In the genomic region with DNA sequence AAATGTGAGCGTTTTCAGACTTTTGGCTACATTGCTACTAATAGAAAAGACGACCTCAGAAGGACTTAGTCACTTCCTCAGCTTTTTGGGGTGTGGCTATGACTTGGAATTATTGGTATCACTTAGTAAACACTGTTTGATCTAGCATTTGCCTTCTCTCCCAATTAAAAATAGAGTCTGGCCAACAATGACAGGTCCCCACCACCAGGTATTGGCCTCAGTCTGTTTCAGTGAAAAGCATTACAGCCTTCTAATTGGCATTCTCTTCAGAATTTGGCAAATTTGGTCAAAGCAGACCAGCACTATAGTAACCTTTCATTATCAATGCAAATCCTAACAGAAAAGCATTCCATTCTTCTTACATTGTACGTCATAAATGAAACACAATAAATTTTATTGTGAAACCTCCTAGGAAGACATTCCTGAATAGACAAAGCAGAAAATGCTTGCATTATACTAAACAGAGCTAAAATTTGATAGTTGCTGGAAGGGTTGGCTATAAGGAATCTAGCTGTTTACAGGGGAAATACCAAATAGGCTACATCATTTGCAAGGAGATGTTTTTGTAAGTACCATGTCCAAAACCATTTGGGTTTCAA, we compare ENCODE assay signal across 11 cellular contexts.
A peak's percentile ranks its signal among the peaks of the same experiment; 100 is the strongest.
DNase-seq lines count a peak whose midpoint lies in the region; ATAC-seq and TF ChIP-seq lines count a peak whose summit lies in the region.
"Had no signal": no experiment of that assay in that cellular context is flagged by ENCODE, and none has a peak within 500 bp of the region (broad histone marks: within the 10 kb centered on the region; RNA-seq: fewer than 3 reads in every experiment).

No MANE protein-coding gene starts in this region.

- H2AFZ ChIP-seq in fibroblast of lung (ENCODE audit: low read length): no peak overlapping the region

- peak; percentile 96 for DNase-seq in GM04503 (ENCODE audit: low read depth)
- peak; percentile 7 for DNase-seq in Panc1 (ENCODE audit: low read depth, low spot score)
- peak; percentile 97 for DNase-seq in fibroblast of lung (ENCODE audit: low read depth in 2 of 2)
- no peak for DNase-seq in sciatic nerve (ENCODE audit: low spot score)
- no peak for DNase-seq in cerebellar nuclear complex (lab: John Stamatoyannopoulos, UW)
- DNase-seq in BE2C: no peak
- DNase-seq: activated naive CD4-positive, alpha-beta T cell treated with anti-CD3 and anti-CD28 coated beads, Interleukin-2, amount 50 U/mL, for 16 hours; stimulated activated CD4-positive, alpha-beta T cell treated with anti-CD3 and anti-CD28 coated beads, Interleukin-12 subunit alpha, Interleukin-12 subunit beta, amount 100 ng/mL, for 4 hours; trophoblast cell had no signal

- H3K4me3 ChIP-seq in Panc1 (ENCODE audit: low read depth in 2 of 2, low read length in 2 of 2): no peak overlapping the region
- peak overlapping the region in 2 of 4 experiments; percentile 36 to 53 for H3K4me3 ChIP-seq in fibroblast of lung (replicated peaks in 1 of 4; ENCODE audit: control extremely low read depth in 1 of 4, insufficient read depth in 1 of 4, low read depth in 3 of 4, low read length in 4 of 4)
- H3K4me3 ChIP-seq in BE2C (ENCODE audit: low read depth, low read length): no peak overlapping the region

- CTCF ChIA-PET in Panc1 (lab: Charles Lee): no interaction called here

- H3K27ac ChIP-seq in Panc1 (ENCODE audit: low read length): no peak overlapping the region
- peak overlapping the region; percentile 95 for H3K27ac ChIP-seq in fibroblast of lung (ENCODE audit: insufficient read depth, low read length)

- H3K4me2 ChIP-seq in fibroblast of lung (ENCODE audit: extremely low read depth, insufficient read depth, low read length): peak overlapping the region; percentile 71

- no peaks in the 10 kb centered on the region for H3K79me2 ChIP-seq in fibroblast of lung (ENCODE audit: control insufficient read depth, insufficient read depth, low read length)

- no peaks in the 10 kb centered on the region for H4K20me1 ChIP-seq in fibroblast of lung (ENCODE audit: control insufficient read depth, extremely low read depth, insufficient read depth, low read length)

- POLR2A ChIA-PET in Panc1 (lab: Charles Lee): no interaction called here

- no peak for TF ChIP-seq CTCF in Panc1 (IDR thresholded peaks at IDR 0.05)
- peak in 1 of 2 donors; percentile 5 for TF ChIP-seq CTCF in fibroblast of lung (conservative IDR thresholded peaks at IDR 0.05 in 1 of 2, IDR thresholded peaks at IDR 0.05 in 1 of 2; ENCODE audit: low read depth in 1 of 2, low read length in 2 of 2)
- TF ChIP-seq CTCF in BE2C (IDR thresholded peaks at IDR 0.05; ENCODE audit: low read depth, low read length): no peak

- ATAC-seq in Panc1: no peak
- ATAC-seq in sciatic nerve: peak; percentile 30
- no peak for ATAC-seq in GM19452 (IDR thresholded peaks at IDR 0.05; ENCODE audit: unreplicated experiment)
- no peak for ATAC-seq in GM18873 (IDR thresholded peaks at IDR 0.05; ENCODE audit: low FRiP score, unreplicated experiment)

- H3K9me3 ChIP-seq in Panc1 (ENCODE audit: control insufficient read depth, insufficient read depth, low read depth, low read length) (peaks cover 6% of the 10 kb centered on the region; the same call in 1 of the 2 replicates), fibroblast of lung (ENCODE audit: control insufficient read depth, insufficient read depth, low read depth, low read length) (no peaks in the 10 kb centered on the region), BE2C (no peaks in the 10 kb centered on the region)

- intact Hi-C loops in Panc1 (cut with micrococcal nuclease; ENCODE audit: unreplicated experiment) (no loop called here), sciatic nerve (cut with DNase I) (no loop called here)

- H3K9ac ChIP-seq in fibroblast of lung (ENCODE audit: insufficient read depth, low read length): peak overlapping the region; percentile 38

- H3K36me3 ChIP-seq in Panc1 (ENCODE audit: control insufficient read depth, insufficient read depth, low read length) (no peaks in the 10 kb centered on the region), fibroblast of lung (ENCODE audit: control insufficient read depth, insufficient read depth, low read length) (no peaks in the 10 kb centered on the region), BE2C (no peaks in the 10 kb centered on the region)

- no peaks in the 10 kb centered on the region for H3K4me1 ChIP-seq in Panc1 (ENCODE audit: control insufficient read depth, insufficient read depth, low read length)
- H3K4me1 ChIP-seq in fibroblast of lung (ENCODE audit: control insufficient read depth, extremely low read depth, insufficient read depth, low read length): peaks cover 21% of the 10 kb centered on the region
- H3K4me1 ChIP-seq in BE2C: no peaks in the 10 kb centered on the region

- no peaks in the 10 kb centered on the region for H3K27me3 ChIP-seq in Panc1 (ENCODE audit: control insufficient read depth, insufficient read depth, low read length)
- H3K27me3 ChIP-seq in fibroblast of lung (ENCODE audit: control insufficient read depth, insufficient read depth, low read length): no peaks in the 10 kb centered on the region
- H3K27me3 ChIP-seq in BE2C: no peaks in the 10 kb centered on the region

- BruUV-seq in Panc1 (replicated peaks; lab: Mats Ljungman, UMichigan): no TSS peak

- in situ Hi-C loops in Panc1 (cut with HindIII; ENCODE audit: low pct_unique_long_range_greater_than_20kb, low sequenced_read_pairs): no loop called here

Comparison
In these comparisons a context has a peak if more than half of its experiments do, and no peak if none do; other contexts are left out.
1. DNase-seq: peak in GM04503 (single experiment), Panc1 (single experiment) and fibroblast of lung (2 of 2); none in sciatic nerve (single experiment), cerebellar nuclear complex (0 of 2) and BE2C (single experiment).